8 cellular contexts compared by ENCODE assay signal in genomic region chr22:38569972-38570840, GRCh38. TPM values are rescaled to one million over a fixed set of nuclear protein-coding genes. Genes with fewer than 3 reads are reported as not detected.
A peak's percentile ranks its signal among the peaks of the same experiment; 100 is the strongest.
DNase-seq lines count a peak whose midpoint lies in the region; ATAC-seq and TF ChIP-seq lines count a peak whose summit lies in the region.

A gene with protein sequence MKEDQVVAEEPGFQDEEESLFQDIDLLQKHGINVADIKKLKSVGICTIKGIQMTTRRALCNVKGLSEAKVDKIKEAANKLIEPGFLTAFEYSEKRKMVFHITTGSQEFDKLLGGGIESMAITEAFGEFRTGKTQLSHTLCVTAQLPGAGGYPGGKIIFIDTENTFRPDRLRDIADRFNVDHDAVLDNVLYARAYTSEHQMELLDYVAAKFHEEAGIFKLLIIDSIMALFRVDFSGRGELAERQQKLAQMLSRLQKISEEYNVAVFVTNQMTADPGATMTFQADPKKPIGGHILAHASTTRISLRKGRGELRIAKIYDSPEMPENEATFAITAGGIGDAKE (minus strand): TSS chr22:38570183. CDS start chr22:38568256, 1,927 bp downstream.

- peak within 1 kb of the TSS; percentile 93 for H2AFZ ChIP-seq in fibroblast of lung (ENCODE audit: low read length)

- H3K36me3 Mint-ChIP-seq in naive B cell, result no peaks in the 10 kb centered on the region

- TF ChIP-seq CTCF in AG04449 (IDR thresholded peaks at IDR 0.05; ENCODE audit: insufficient read depth, low read length, missing control alignments) (no peak), fibroblast of lung (conservative IDR thresholded peaks at IDR 0.05 in 1 of 2, IDR thresholded peaks at IDR 0.05 in 1 of 2; ENCODE audit: low read depth in 1 of 2, low read length in 2 of 2) (no peak)

- CTCF ChIA-PET in AG04449 (lab: Yijun Ruan, JAX), result interaction anchor here (0.7 to 3.8 kb wide), 7 partner anchors 8 to 516 kb away, joined by 3 to 79 read pairs (median 3); partner anchors contain the start of genes PICK1 and TOMM22

- H3K79me2 ChIP-seq in fibroblast of lung (ENCODE audit: control insufficient read depth, insufficient read depth, low read length), result no peaks in the 10 kb centered on the region

- H3K9ac ChIP-seq in fibroblast of lung (ENCODE audit: insufficient read depth, low read length), result peak within 1 kb of the TSS; percentile 66

- H3K4me1 Mint-ChIP-seq in naive B cell, result peaks cover 10 to 18% (median 13%) of the 10 kb centered on the region in 3 donors

- peak within 1 kb of the TSS; percentile 68 for H3K27ac ChIP-seq in fibroblast of lung (ENCODE audit: insufficient read depth, low read length)

- H3K9me3 Mint-ChIP-seq in naive B cell, result no peaks in the 10 kb centered on the region

- H3K27me3 ChIP-seq in fibroblast of lung (ENCODE audit: control insufficient read depth, insufficient read depth, low read length), result no peaks in the 10 kb centered on the region

- H3K9me3 ChIP-seq in fibroblast of lung (ENCODE audit: control insufficient read depth, insufficient read depth, low read depth, low read length), result no peaks in the 10 kb centered on the region

- no peaks in the 10 kb centered on the region for H3K27me3 Mint-ChIP-seq in naive B cell

- peak within 1 kb of the TSS; percentile 81 to 95 (median 90) for H3K4me3 Mint-ChIP-seq in naive B cell

- peak within 1 kb of the TSS; percentile 53 to 93 (median 86) for H3K27ac Mint-ChIP-seq in naive B cell

- H3K4me1 ChIP-seq in fibroblast of lung (ENCODE audit: control insufficient read depth, extremely low read depth, insufficient read depth, low read length), result peaks cover 6% of the 10 kb centered on the region

- peak; percentile 58 for ATAC-seq in GM19035 (IDR thresholded peaks at IDR 0.05; ENCODE audit: unreplicated experiment)
- ATAC-seq in naive B cell (ENCODE audit: low read depth in 2 of 2), result peak; percentile 86 to 88

- no peaks in the 10 kb centered on the region for H4K20me1 ChIP-seq in fibroblast of lung (ENCODE audit: control insufficient read depth, extremely low read depth, insufficient read depth, low read length)

- H3K4me2 ChIP-seq in fibroblast of lung (ENCODE audit: extremely low read depth, insufficient read depth, low read length), result peak within 1 kb of the TSS; percentile 94

- no peak for DNase-seq in AG04449 (ENCODE audit: low read depth, low spot score)
- DNase-seq in Jurkat, Clone E6-1 (ENCODE audit: low read depth, low spot score), result peak; percentile 92
- peak; percentile 75 for DNase-seq in RPMI7951 (ENCODE audit: low read depth)
- DNase-seq in activated T-helper 1 cell treated with anti-CD3 and anti-CD28 coated beads, Interleukin-2, amount 50 U/mL, for 16 hours (ENCODE audit: low read depth in 1 of 2, low spot score in 1 of 2), result peak; percentile 94 to 97
- peak; percentile 78 to 84 for DNase-seq in fibroblast of lung (ENCODE audit: low read depth in 2 of 2)
- DNase-seq in naive B cell, result peak; percentile 85
- DNase-seq in stimulated activated CD8-positive, alpha-beta memory T cell treated with anti-CD3 and anti-CD28 coated beads, Interleukin-7, amount 100 ng/mL, for 48 hours (ENCODE audit: extremely low read depth in 1 of 2, low read depth in 1 of 2), result peak; percentile 91 to 97

- H3K4me3 ChIP-seq in AG04449 (ENCODE audit: low read depth, low read length) (peak within 1 kb of the TSS; percentile 75), fibroblast of lung (replicated peaks in 1 of 4; ENCODE audit: control extremely low read depth in 1 of 4, insufficient read depth in 1 of 4, low read depth in 3 of 4, low read length in 4 of 4) (peak within 1 kb of the TSS; percentile 65 to 78 (median 72))
- H3K4me3 ChIP-seq in Jurkat, Clone E6-1 (ENCODE audit: low read length), result peak within 1 kb of the TSS; percentile 82

- H3K36me3 ChIP-seq in fibroblast of lung (ENCODE audit: control insufficient read depth, insufficient read depth, low read length), result no peaks in the 10 kb centered on the region

- POLR2A ChIA-PET in AG04449 (lab: Yijun Ruan, JAX), result interaction anchor here (0.6 kb wide), 1 partner anchor 16 kb away, joined by 4 read pairs; no protein-coding TSS in a partner anchor

RNA-seq across cellular contexts. Expression of the gene that starts here (rescaled TPM):
- polyA plus RNA-seq in Jurkat, Clone E6-1 (2012; ENCODE audit: insufficient read depth, insufficient read length), result 8.2 TPM
- total RNA-seq in RPMI7951 (2014; rRNA removed; shearing (Covaris generic)), result 0.12 and 0.20 TPM in 2 replicates
- total RNA-seq in fibroblast of lung, result 4.0 and 5.1 TPM in 2 replicates
- 0.54 and 5.9 TPM in 2 replicates for polyA plus RNA-seq in fibroblast of lung
- polyA plus RNA-seq in fibroblast of lung (2012), result 1.6 and 5.2 TPM in 2 replicates
- polyA minus RNA-seq in fibroblast of lung (ENCODE audit: low replicate concordance), result not detected in 2 replicates
- polyA plus RNA-seq in naive B cell (ENCODE audit: low read depth in 6 of 6), result under 1 TPM in 1 of 6 donors, not detected in 5; 0.18 TPM

Comparison
In these comparisons a context has a peak if more than half of its experiments do, and no peak if none do; other contexts are left out.
1. Peak in DNase-seq in RPMI7951; RNA of the gene not detected or under 1 TPM.
2. Peak in DNase-seq and ATAC-seq in naive B cell; RNA of the gene not detected or under 1 TPM.